In genomic region chr3:170558417-170558816, GRCh38 we compare ENCODE assay signal across 27 cellular contexts. TPM values are rescaled to one million over a fixed set of nuclear protein-coding genes. Genes with fewer than 3 reads are reported as not detected.
"Had no signal": no experiment of that assay in that cellular context is flagged by ENCODE, and none has a peak within 500 bp of the region (broad histone marks: within the 10 kb centered on the region; RNA-seq: fewer than 3 reads in every experiment).

No MANE protein-coding gene starts in this region.

- H3K4me3 ChIP-seq: breast epithelium had no signal

- H3K4me2 ChIP-seq: KMS-11 had no signal

- DNase-seq: activated B cell treated with CpG ODN at 0.5 μM for 24 hours; activated CD4-positive, alpha-beta memory T cell treated with anti-CD3 and anti-CD28 coated beads, Interleukin-2, amount 10 ng/mL, durations not matched to agents 7 days and 5 days; activated CD4-positive, alpha-beta T cell treated with anti-CD3 and anti-CD28 coated beads, Interleukin-2, amount 10 ng/mL, durations not matched to agents 7 days and 5 days; activated gamma-delta T cell; activated naive CD4-positive, alpha-beta T cell treated with anti-CD3 and anti-CD28 coated beads for 36 hours; activated T-cell treated with anti-CD3 and anti-CD28 coated beads for 4 hours; activated T-cell treated with anti-CD3 and anti-CD28 coated beads, Interleukin-2, amount 50 U/mL, for 48 hours; caudate nucleus; MM.1S; NCI-H1105 treated with DMSO at 0.1 percent for 48 hours; NCI-H1436 treated with DMSO at 0.1 percent for 48 hours; NCI-H187 treated with DMSO at 0.1 percent for 48 hours; NCI-H2081 treated with DMSO at 0.1 percent for 48 hours; NCI-H345; NCI-H510A; NCI-H526 treated with DMSO at 0.1 percent for 48 hours; NCI-H82; PC-3; SHP77 treated with DMSO at 0.1 percent for 48 hours; T-cell; T-helper 2 cell; T1000 had no signal

- H3K9me3 ChIP-seq: breast epithelium had no signal

- H3K4me1 ChIP-seq: breast epithelium had no signal

- H3K9ac ChIP-seq: KMS-11 had no signal

- H3K36me3 ChIP-seq: breast epithelium had no signal

- H3K27ac ChIP-seq: breast epithelium, KMS-11 had no signal

- H3K27me3 ChIP-seq: breast epithelium had no signal

- FAIRE-seq: RCC 7860, TTC549 had no signal

RNA-seq across cellular contexts. Expression of gene SLC7A14, which starts 27.5 kb away (rescaled TPM):
- polyA plus RNA-seq: IgD-negative memory B cell had no signal
